Comparison of ENCODE assay signal across 8 cellular contexts in genomic region chr17:82592289-82592683, GRCh38. TPM values are rescaled to one million over a fixed set of nuclear protein-coding genes. Genes with fewer than 3 reads are reported as not detected.
DNase-seq lines count a peak whose midpoint lies in the region; ATAC-seq, FAIRE-seq and TF ChIP-seq lines count a peak whose summit lies in the region.

No MANE protein-coding gene starts in this region.

- peaks cover 22 to 32% of the 10 kb centered on the region in 2 donors for H3K4me1 ChIP-seq in mucosa of rectum (ENCODE audit: control insufficient read depth in 2 of 2, insufficient read depth in 2 of 2, low read length in 2 of 2)

- H3K36me3 ChIP-seq in bronchial epithelial cell (ENCODE audit: control insufficient read depth, insufficient read depth, low read length), result peaks cover 35% of the 10 kb centered on the region
- peaks cover 20 to 24% of the 10 kb centered on the region in 2 donors for H3K36me3 ChIP-seq in mucosa of rectum (ENCODE audit: control insufficient read depth in 2 of 2, insufficient read depth in 2 of 2, low read length in 2 of 2)

- H3K9me3 ChIP-seq in mucosa of rectum (ENCODE audit: control insufficient read depth in 2 of 2, low read length in 2 of 2), result no peaks in the 10 kb centered on the region

- H3K36me3 Mint-ChIP-seq in activated T-cell treated with anti-CD3 and anti-CD28 coated beads, Interleukin-2, amount 50 U/mL, for 72 hours (ENCODE audit: insufficient read depth in 2 of 2), result peaks cover 7 to 9% of the 10 kb centered on the region in 2 donors

- peak; percentile 5 to 14 for ATAC-seq in activated T-cell treated with anti-CD3 and anti-CD28 coated beads, Interleukin-2, amount 50 U/mL, for 72 hours (replicated peaks in 1 of 2)

- peak overlapping the region; percentile 92 for H3K27ac Mint-ChIP-seq in activated T-cell treated with anti-CD3 and anti-CD28 coated beads, Interleukin-2, amount 50 U/mL, for 72 hours

- TF ChIP-seq CTCF in bronchial epithelial cell (IDR thresholded peaks at IDR 0.05; ENCODE audit: insufficient read depth, low read length, severe bottlenecking), result no peak

- no peaks in the 10 kb centered on the region for H3K27me3 Mint-ChIP-seq in activated T-cell treated with anti-CD3 and anti-CD28 coated beads, Interleukin-2, amount 50 U/mL, for 72 hours (ENCODE audit: low read depth)

- peak overlapping the region; percentile 15 to 29 for H3K9ac ChIP-seq in mucosa of rectum (ENCODE audit: low read depth in 1 of 2, low read length in 2 of 2)

- peak overlapping the region; percentile 81 to 94 for H3K27ac ChIP-seq in mucosa of rectum (ENCODE audit: low read depth in 2 of 2, low read length in 2 of 2)

- peaks cover 47% of the 10 kb centered on the region for H3K4me1 Mint-ChIP-seq in activated T-cell treated with anti-CD3 and anti-CD28 coated beads, Interleukin-2, amount 50 U/mL, for 72 hours (ENCODE audit: low read depth)

- H3K27me3 ChIP-seq in bronchial epithelial cell (ENCODE audit: control insufficient read depth, insufficient read depth, low read length) (no peaks in the 10 kb centered on the region), mucosa of rectum (ENCODE audit: control insufficient read depth in 2 of 2, insufficient read depth in 2 of 2, low read length in 2 of 2) (no peaks in the 10 kb centered on the region)

- peak overlapping the region; percentile 69 to 85 for H3K4me3 Mint-ChIP-seq in activated T-cell treated with anti-CD3 and anti-CD28 coated beads, Interleukin-2, amount 50 U/mL, for 72 hours

- no peaks in the 10 kb centered on the region for H3K9me3 Mint-ChIP-seq in activated T-cell treated with anti-CD3 and anti-CD28 coated beads, Interleukin-2, amount 50 U/mL, for 72 hours

- no peak for DNase-seq in activated T-cell treated with anti-CD3 and anti-CD28 coated beads, Interleukin-2, amount 50 U/mL, for 72 hours
- DNase-seq in activated T-cell treated with anti-CD3 and anti-CD28 coated beads for 4 hours (no peak), bronchial epithelial cell (ENCODE audit: low read depth) (peak; percentile 35), urothelium cell line (ENCODE audit: low spot score) (no peak), NK-92 (lab: John Stamatoyannopoulos, UW; ENCODE audit: unreplicated experiment) (no peak), GOT3 (lab: John Stamatoyannopoulos, UW) (no peak), HUDEP-2 (lab: John Stamatoyannopoulos, UW; ENCODE audit: unreplicated experiment in 76 of 76) (no peak)

- FAIRE-seq in bronchial epithelial cell (lab: Jason Lieb, UNC) (no peak), urothelium cell line (lab: Jason Lieb, UNC) (peak; percentile 13)

- H3K4me3 ChIP-seq in bronchial epithelial cell (ENCODE audit: low read depth, low read length) (no peak overlapping the region), mucosa of rectum (ENCODE audit: low read length in 2 of 2) (peak overlapping the region in 1 of 2 donors; percentile 38)

RNA-seq across cellular contexts. Expression of gene WDR45B, which starts 56.0 kb away (rescaled TPM):
- 10 to 100 TPM; 51.1 to 52.3 TPM for total RNA-seq in activated T-cell treated with anti-CD3 and anti-CD28 coated beads, Interleukin-2, amount 50 U/mL, for 72 hours
- total RNA-seq in bronchial epithelial cell, result 90.8 and 94.7 TPM in 2 replicates
